Comparison of ENCODE assay signal across 20 cellular contexts in genomic region chr2:120622886-120623753, GRCh38.
DNase-seq lines count a peak whose midpoint lies in the region; ATAC-seq, FAIRE-seq and TF ChIP-seq lines count a peak whose summit lies in the region.
"Had no signal": no experiment of that assay in that cellular context is flagged by ENCODE, and none has a peak within 500 bp of the region (broad histone marks: within the 10 kb centered on the region; RNA-seq: fewer than 3 reads in every experiment).

No MANE protein-coding gene starts in this region.

- no peak for TF ChIP-seq CTCF in right atrium auricular region (IDR thresholded peaks at IDR 0.05)
- no peak for TF ChIP-seq CTCF in osteoblast (IDR thresholded peaks at IDR 0.05; ENCODE audit: extremely low read depth, low read depth, low read length)
- no peak for TF ChIP-seq CTCF in hepatocyte (IDR thresholded peaks at IDR 0.05; ENCODE audit: poor library complexity)
- no peak for TF ChIP-seq CTCF in GM13977 (IDR thresholded peaks at IDR 0.05; ENCODE audit: extremely low read depth, insufficient read depth, missing control alignments)

- no peaks in the 10 kb centered on the region for H3K9me2 ChIP-seq in hepatocyte (replicated peaks; ENCODE audit: insufficient read depth)

- ATAC-seq in Right ventricle myocardium superior (ENCODE audit: poor library complexity) (peak; percentile 9), GM19463 (IDR thresholded peaks at IDR 0.05; ENCODE audit: unreplicated experiment) (no peak)
- ATAC-seq: A549, GM12878 had no signal

- WGBS in hepatocyte (ENCODE audit: low lambda C conversion rate, missing lambda C conversion rate) = 83% methylated on average over 21 of the region's 21 CpGs

- H3K4me1 ChIP-seq in right atrium auricular region (no peaks in the 10 kb centered on the region), osteoblast (ENCODE audit: insufficient read depth, low read length) (peaks cover 10% of the 10 kb centered on the region), hepatocyte (ENCODE audit: insufficient read depth) (peaks cover 19% of the 10 kb centered on the region)

- H3K27me3 ChIP-seq in right atrium auricular region (no peaks in the 10 kb centered on the region), osteoblast (ENCODE audit: insufficient read depth, low read length) (no peaks in the 10 kb centered on the region), hepatocyte (no peaks in the 10 kb centered on the region)

- FAIRE-seq in urothelium cell line (lab: Jason Lieb, UNC) = peak; percentile 79
- FAIRE-seq: A549, GM12878, H1 had no signal

- DNase-seq in Right ventricle myocardium superior = no peak
- no peak for DNase-seq in right atrium auricular region (ENCODE audit: low spot score)
- peak; percentile 12 for DNase-seq in globus pallidus (ENCODE audit: low spot score)
- DNase-seq in osteoblast (ENCODE audit: insufficient read length, low spot score, missing footprints) = peak; percentile 31
- no peak for DNase-seq in urothelium cell line (ENCODE audit: low spot score)
- DNase-seq in hepatocyte (ENCODE audit: low spot score) = no peak
- DNase-seq in GM13977 (ENCODE audit: low spot score) = no peak
- DNase-seq: Caco-2; KBM-7; NCI-H1048; NCI-H146; NCI-H226; NCI-H526; NK-92 treated with Interleukin-12 subunit alpha and Interleukin-12 subunit beta, amount 100 ng/mL, for 24 hours; OCI-M1 had no signal

- no peaks in the 10 kb centered on the region for H3K79me2 ChIP-seq in osteoblast (ENCODE audit: insufficient read depth, low read length)
- no peaks in the 10 kb centered on the region for H3K79me2 ChIP-seq in hepatocyte

- H3K36me3 ChIP-seq in right atrium auricular region (no peaks in the 10 kb centered on the region), osteoblast (ENCODE audit: insufficient read depth, low read length) (no peaks in the 10 kb centered on the region), hepatocyte (replicated peaks; ENCODE audit: insufficient read depth, low read depth) (no peaks in the 10 kb centered on the region)

- in situ Hi-C loops in GM13977 (cut with MboI; ENCODE audit: low pct_unique_long_range_greater_than_20kb, low sequenced_read_pairs, unreplicated experiment) = no loop called here

- H2AFZ ChIP-seq in osteoblast (ENCODE audit: low read length) (no peak overlapping the region), hepatocyte (no peak overlapping the region)

- H3K4me3 ChIP-seq in right atrium auricular region (no peak overlapping the region), osteoblast (ENCODE audit: insufficient read depth, low read length) (no peak overlapping the region), hepatocyte (no peak overlapping the region)
- H3K4me3 ChIP-seq: A549, GM12878 had no signal

- H3K9me3 ChIP-seq in right atrium auricular region = no peaks in the 10 kb centered on the region
- H3K9me3 ChIP-seq in osteoblast (ENCODE audit: low read depth, low read length) = no peaks in the 10 kb centered on the region
- H3K9me3 ChIP-seq in hepatocyte (ENCODE audit: low read depth) = no peaks in the 10 kb centered on the region
- H3K9me3 ChIP-seq: Caco-2 had no signal

- H4K20me1 ChIP-seq in osteoblast (ENCODE audit: insufficient read depth, low read length) = no peaks in the 10 kb centered on the region
- H4K20me1 ChIP-seq in hepatocyte (ENCODE audit: insufficient read depth, poor library complexity, severe bottlenecking) = no peaks in the 10 kb centered on the region

- no peak overlapping the region for H3K4me2 ChIP-seq in osteoblast (ENCODE audit: insufficient read depth, low read length)
- H3K4me2 ChIP-seq in hepatocyte = no peak overlapping the region
- H3K4me2 ChIP-seq: A549 had no signal

- no peak overlapping the region for H3K27ac ChIP-seq in right atrium auricular region
- no peak overlapping the region for H3K27ac ChIP-seq in osteoblast (ENCODE audit: low read depth, low read length)
- H3K27ac ChIP-seq in hepatocyte = no peak overlapping the region
- H3K27ac ChIP-seq: A549, RWPE1 had no signal

- intact Hi-C loops in Right ventricle myocardium superior (cut with DNase I) = no loop called here

Comparison
In these comparisons a context has a peak if more than half of its experiments do, and no peak if none do; other contexts are left out.
1. DNase-seq: peak in globus pallidus (single experiment) and osteoblast (single experiment); none in Right ventricle myocardium superior (single experiment), right atrium auricular region (single experiment), urothelium cell line (single experiment), hepatocyte (single experiment) and GM13977 (single experiment).